14 cellular contexts compared by ENCODE assay signal in genomic region chr14:89543420-89543790, GRCh38.
DNase-seq lines count a peak whose midpoint lies in the region; ATAC-seq, FAIRE-seq and TF ChIP-seq lines count a peak whose summit lies in the region.
"Had no signal": no experiment of that assay in that cellular context is flagged by ENCODE, and none has a peak within 500 bp of the region (broad histone marks: within the 10 kb centered on the region; RNA-seq: fewer than 3 reads in every experiment).

No MANE protein-coding gene starts in this region.

- DNase-seq in CD4-positive, alpha-beta T cell = no peak
- no peak for DNase-seq in WTC11 (ENCODE audit: low spot score)
- peak; percentile 46 for DNase-seq in glutamatergic neuron
- peak; percentile 21 for DNase-seq in neuronal stem cell (ENCODE audit: low spot score)
- DNase-seq in SHP77 (lab: John Stamatoyannopoulos, UW) = no peak
- no peak for DNase-seq in SIG-M5 (lab: John Stamatoyannopoulos, UW)
- no peak for DNase-seq in HTR-8/SVneo (ENCODE audit: insufficient read length, low spot score)
- DNase-seq: activated CD4-positive, alpha-beta T cell treated with anti-CD3 and anti-CD28 coated beads, Interleukin-2, amount 50 U/mL, for 48 hours; activated gamma-delta T cell treated with Interleukin-2 at 50 U/mL for 16 hours; MG63; PC-3 had no signal

- no peak for FAIRE-seq in HTR-8/SVneo (lab: Jason Lieb, UNC)

- no peaks in the 10 kb centered on the region for H3K27me3 ChIP-seq in CD4-positive, alpha-beta T cell (ENCODE audit: control insufficient read depth, insufficient read depth, low read length)
- H3K27me3 ChIP-seq in neuronal stem cell (ENCODE audit: control insufficient read depth in 3 of 3, insufficient read depth in 3 of 3, low read depth in 1 of 3, low read length in 3 of 3) = no peaks in the 10 kb centered on the region
- H3K27me3 ChIP-seq: MG63 had no signal

- peak overlapping the region; percentile 58 for H2AFZ ChIP-seq in neuronal stem cell (ENCODE audit: low read length)

- no peak overlapping the region for H2AK5ac ChIP-seq in neuronal stem cell (ENCODE audit: low read depth, low read length)

- no peak overlapping the region for H4K8ac ChIP-seq in neuronal stem cell (ENCODE audit: low read depth, low read length)

- no peaks in the 10 kb centered on the region for H3K79me1 ChIP-seq in neuronal stem cell (ENCODE audit: low read depth, low read length)

- no peak for ATAC-seq in CD4-positive, alpha-beta T cell (ENCODE audit: poor library complexity)
- peak; percentile 62 for ATAC-seq in WTC11
- no peak for ATAC-seq in GM18873 (IDR thresholded peaks at IDR 0.05; ENCODE audit: low FRiP score, unreplicated experiment)
- ATAC-seq: PC-3 had no signal

- no peak overlapping the region for H2BK5ac ChIP-seq in neuronal stem cell (ENCODE audit: low read length)

- no peak for TF ChIP-seq CTCF in CD4-positive, alpha-beta T cell (IDR thresholded peaks at IDR 0.05)
- TF ChIP-seq CTCF in WTC11 (IDR thresholded peaks at IDR 0.05) (no peak), glutamatergic neuron (IDR thresholded peaks at IDR 0.05; ENCODE audit: partially characterized antibody, unreplicated experiment) (no peak)

- CTCF ChIA-PET in CD4-positive, alpha-beta T cell (lab: Charles Lee) = interaction anchor here (1.4 kb wide), 1 partner anchor 132 kb away, joined by 3 read pairs; no protein-coding TSS in a partner anchor
- CTCF ChIA-PET in WTC11 (lab: Charles Lee) = interaction anchor here (0.6 to 1.0 kb wide), 4 partner anchors 34 to 396 kb away, joined by 3 to 5 read pairs (median 4); no protein-coding TSS in a partner anchor

- H3K14ac ChIP-seq in neuronal stem cell (ENCODE audit: low read length) = no peak overlapping the region

- H3K9me3 Mint-ChIP-seq in CD4-positive, alpha-beta T cell = no peaks in the 10 kb centered on the region
- H3K9me3 Mint-ChIP-seq in WTC11 (no peaks in the 10 kb centered on the region), glutamatergic neuron (ENCODE audit: unreplicated experiment) (peaks cover 3% of the 10 kb centered on the region)
- H3K9me3 Mint-ChIP-seq: CD14-positive monocyte; T-helper 1 cell treated with Interleukin-12 subunit alpha and Interleukin-12 subunit beta and Interleukin-4 antibody, amounts not matched to agents 30 μg/mL and 1 μg/mL, for 36 hours had no signal

- H3K4me3 Mint-ChIP-seq in CD4-positive, alpha-beta T cell = no peak overlapping the region
- H3K4me3 Mint-ChIP-seq in WTC11 = no peak overlapping the region
- H3K4me3 Mint-ChIP-seq in glutamatergic neuron (ENCODE audit: unreplicated experiment) = no peak overlapping the region
- H3K4me3 Mint-ChIP-seq: CD14-positive monocyte; T-helper 1 cell treated with Interleukin-12 subunit alpha and Interleukin-12 subunit beta and Interleukin-4 antibody, amounts not matched to agents 30 μg/mL and 1 μg/mL, for 36 hours had no signal

- H3K9me3 ChIP-seq in CD4-positive, alpha-beta T cell (ENCODE audit: control insufficient read depth, low read length) = no peaks in the 10 kb centered on the region
- H3K9me3 ChIP-seq in neuronal stem cell (replicated peaks in 1 of 2; ENCODE audit: control insufficient read depth in 2 of 2, insufficient read depth in 1 of 2, low read depth in 1 of 2, low read length in 2 of 2) = no peaks in the 10 kb centered on the region
- H3K9me3 ChIP-seq: MG63 had no signal

- no peak overlapping the region for H3K18ac ChIP-seq in neuronal stem cell (ENCODE audit: low read length)

- peak overlapping the region in 1 of 2 donors; percentile 14 for H3K4me3 ChIP-seq in neuronal stem cell (ENCODE audit: low read length in 2 of 2)
- H3K4me3 ChIP-seq: MG63 had no signal

- H3K9ac ChIP-seq in neuronal stem cell (ENCODE audit: low read depth, low read length, poor library complexity) = no peak overlapping the region

- no peaks in the 10 kb centered on the region for H3K27me3 Mint-ChIP-seq in CD4-positive, alpha-beta T cell
- no peaks in the 10 kb centered on the region for H3K27me3 Mint-ChIP-seq in WTC11 (ENCODE audit: low read depth)
- H3K27me3 Mint-ChIP-seq in glutamatergic neuron (ENCODE audit: unreplicated experiment) = peaks cover 4% of the 10 kb centered on the region

- H2BK15ac ChIP-seq in neuronal stem cell (ENCODE audit: low read length) = no peak overlapping the region

- no peak overlapping the region for H4K91ac ChIP-seq in neuronal stem cell (ENCODE audit: low read depth, low read length, poor library complexity)

- H2BK120ac ChIP-seq in neuronal stem cell (ENCODE audit: low read depth, low read length) = no peak overlapping the region

- peaks cover 60% of the 10 kb centered on the region for H3K4me1 Mint-ChIP-seq in CD4-positive, alpha-beta T cell (ENCODE audit: low read depth)
- H3K4me1 Mint-ChIP-seq in WTC11 (peaks cover 71% of the 10 kb centered on the region), glutamatergic neuron (ENCODE audit: low read depth, unreplicated experiment) (peaks cover 28% of the 10 kb centered on the region)

- H3K27ac ChIP-seq in CD4-positive, alpha-beta T cell (ENCODE audit: low read depth, low read length) = no peak overlapping the region
- H3K27ac ChIP-seq in neuronal stem cell (replicated peaks; ENCODE audit: low read length) = no peak overlapping the region

- WGBS in neuronal stem cell (ENCODE audit: extremely low coverage in 2 of 2, insufficient read length in 2 of 2, insufficient replicate concordance in 1 of 2), 2 donors = no CpG with 5 or more reads among the region's 7 CpGs

- POLR2A ChIA-PET in CD4-positive, alpha-beta T cell (lab: Charles Lee) = interaction anchor here (0.6 to 1.5 kb wide), 3 partner anchors 8 to 177 kb away, joined by 3 to 4 read pairs (median 4); no protein-coding TSS in a partner anchor
- POLR2A ChIA-PET in WTC11 (lab: Charles Lee) = interaction anchor here (0.7 kb wide), 1 partner anchor 189 kb away, joined by 3 read pairs; no protein-coding TSS in a partner anchor

- no peak overlapping the region for H3K23ac ChIP-seq in neuronal stem cell (ENCODE audit: low read depth, low read length, poor library complexity)

- peaks cover 25% of the 10 kb centered on the region for H3K36me3 Mint-ChIP-seq in CD4-positive, alpha-beta T cell (ENCODE audit: low read depth)
- H3K36me3 Mint-ChIP-seq in WTC11 (peaks cover 11% of the 10 kb centered on the region), glutamatergic neuron (ENCODE audit: unreplicated experiment) (no peaks in the 10 kb centered on the region)

- H3K4ac ChIP-seq in neuronal stem cell (ENCODE audit: low read length) = no peak overlapping the region

- intact Hi-C loops in CD4-positive, alpha-beta T cell (cut with DNase I, micrococcal nuclease) = no loop called here

- H3K36me3 ChIP-seq in neuronal stem cell (replicated peaks in 1 of 2; ENCODE audit: control insufficient read depth in 2 of 2, insufficient read depth in 2 of 2, low read length in 2 of 2) = no peaks in the 10 kb centered on the region
- H3K36me3 ChIP-seq: MG63 had no signal

- H2BK12ac ChIP-seq in neuronal stem cell (ENCODE audit: low read length) = no peak overlapping the region

- no peak overlapping the region for H3K4me2 ChIP-seq in neuronal stem cell (ENCODE audit: insufficient read depth, low read length, poor library complexity, severe bottlenecking)

- peak overlapping the region; percentile 35 for H3K27ac Mint-ChIP-seq in CD4-positive, alpha-beta T cell
- H3K27ac Mint-ChIP-seq in WTC11 (no peak overlapping the region), glutamatergic neuron (ENCODE audit: unreplicated experiment) (no peak overlapping the region)
- H3K27ac Mint-ChIP-seq: T-helper 1 cell treated with Interleukin-12 subunit alpha and Interleukin-12 subunit beta and Interleukin-4 antibody, amounts not matched to agents 30 μg/mL and 1 μg/mL, for 36 hours had no signal

- H3K4me1 ChIP-seq in neuronal stem cell (ENCODE audit: control insufficient read depth in 2 of 2, insufficient read depth in 1 of 2, low read depth in 1 of 2, low read length in 2 of 2) = peaks cover 4 to 13% of the 10 kb centered on the region in 2 donors

TF ChIP-seq in WTC11, 78 proteins besides CTCF, POLR2A, EP300 and RAD21:
- TF ChIP-seq AR (CRISPR knock-in tag; IDR thresholded peaks at IDR 0.05) = no peak
- no peak for TF ChIP-seq GABPB1 (CRISPR knock-in tag; IDR thresholded peaks at IDR 0.05)
TF ChIP-seq in WTC11: peak in this region for 0.

Comparison
In these comparisons a context has a peak if more than half of its experiments do, and no peak if none do; other contexts are left out.
1. DNase-seq: peak in glutamatergic neuron (single experiment) and neuronal stem cell (single experiment); none in CD4-positive, alpha-beta T cell (0 of 10), WTC11 (single experiment), SHP77 (0 of 2), SIG-M5 (single experiment) and HTR-8/SVneo (single experiment).